18 cellular contexts compared by ENCODE assay signal in genomic region chr11:19987243-19987870, GRCh38.
A peak's percentile ranks its signal among the peaks of the same experiment; 100 is the strongest.
DNase-seq lines count a peak whose midpoint lies in the region; ATAC-seq and TF ChIP-seq lines count a peak whose summit lies in the region.
"Had no signal": no experiment of that assay in that cellular context is flagged by ENCODE, and none has a peak within 500 bp of the region (broad histone marks: within the 10 kb centered on the region; RNA-seq: fewer than 3 reads in every experiment).

No MANE protein-coding gene starts in this region.

- CTCF ChIA-PET in SK-N-SH (lab: Yijun Ruan, JAX): interaction anchor here (1.0 kb wide), 1 partner anchor 141 kb away, joined by 3 read pairs; no protein-coding TSS in a partner anchor

- no peak for TF ChIP-seq EP300 in SK-N-SH (IDR thresholded peaks at IDR 0.05; ENCODE audit: borderline replicate concordance in 1 of 2, low read depth in 1 of 2, low read length in 1 of 2)

- H3K27ac ChIP-seq in SK-N-SH (ENCODE audit: low read depth in 2 of 2, low read length in 1 of 2) (peak overlapping the region; percentile 71 to 76), cardiac muscle cell (peak overlapping the region; percentile 86), muscle layer of duodenum (ENCODE audit: low read length) (peak overlapping the region; percentile 77), aorta (ENCODE audit: low read depth in 1 of 2, low read length in 2 of 2) (peak overlapping the region; percentile 22 to 58)
- H3K27ac ChIP-seq: 22Rv1, tibial nerve had no signal

- intact Hi-C loops in aorta (cut with DNase I): loop anchor here in 1 of 2 donors (5.0 kb wide), 1 partner anchor 40 kb away; no protein-coding TSS in a partner anchor

- peaks cover 77% of the 10 kb centered on the region for H3K79me2 ChIP-seq in SK-N-SH (ENCODE audit: insufficient read depth)

- WGBS in SK-N-SH (ENCODE audit: low lambda C conversion rate): 86% methylated on average over 4 of the region's 4 CpGs
- WGBS in aorta, 2 donors: 37 to 40% methylated on average over 4 of the region's 4 CpGs

- no peak for TF ChIP-seq RAD21 in SK-N-SH (IDR thresholded peaks at IDR 0.05; ENCODE audit: low read length)

- H3K9me2 ChIP-seq in SK-N-SH: no peaks in the 10 kb centered on the region

- ATAC-seq in SK-N-SH treated with all-trans-retinoic acid at 6 μM for 48 hours (no peak), aorta (ENCODE audit: low FRiP score) (no peak), HG02973 (IDR thresholded peaks at IDR 0.05; ENCODE audit: unreplicated experiment) (no peak), HG03175 (IDR thresholded peaks at IDR 0.05; ENCODE audit: unreplicated experiment) (no peak)

- peaks cover 64 to 73% of the 10 kb centered on the region in 2 experiments for H3K36me3 ChIP-seq in SK-N-SH (replicated peaks in 1 of 2; ENCODE audit: control insufficient read depth in 1 of 2, insufficient read depth in 2 of 2, low read length in 1 of 2)
- no peaks in the 10 kb centered on the region for H3K36me3 ChIP-seq in cardiac muscle cell
- H3K36me3 ChIP-seq in muscle layer of duodenum (ENCODE audit: control insufficient read depth in 1 of 2, insufficient read depth in 2 of 2, low read length in 2 of 2): peaks cover 0 to 3% of the 10 kb centered on the region in 2 donors
- H3K36me3 ChIP-seq in aorta (ENCODE audit: control insufficient read depth in 1 of 2, insufficient read depth in 2 of 2, low read length in 1 of 2): no peaks in the 10 kb centered on the region

- H3K27me3 ChIP-seq in SK-N-SH (ENCODE audit: insufficient read depth): no peaks in the 10 kb centered on the region
- H3K27me3 ChIP-seq in cardiac muscle cell: no peaks in the 10 kb centered on the region
- no peaks in the 10 kb centered on the region for H3K27me3 ChIP-seq in muscle layer of duodenum (ENCODE audit: low read depth, low read length)
- no peaks in the 10 kb centered on the region for H3K27me3 ChIP-seq in aorta (ENCODE audit: control insufficient read depth in 1 of 2, insufficient read depth in 2 of 2, low read length in 1 of 2)
- H3K27me3 ChIP-seq: MG63, tibial nerve had no signal

- peaks cover 21% of the 10 kb centered on the region for H3F3A ChIP-seq in SK-N-SH (replicated peaks; ENCODE audit: insufficient read depth)

- no peak overlapping the region for H2AFZ ChIP-seq in SK-N-SH (ENCODE audit: low read depth)

- no peak for TF ChIP-seq CTCF in SK-N-SH (IDR thresholded peaks at IDR 0.05)
- TF ChIP-seq CTCF in cardiac muscle cell (IDR thresholded peaks at IDR 0.05; ENCODE audit: low read depth, low read length): no peak

- H3K4me1 ChIP-seq in SK-N-SH (ENCODE audit: control insufficient read depth in 1 of 2, insufficient read depth in 2 of 2, low read depth in 1 of 2, low read length in 1 of 2) (peaks cover 9 to 19% of the 10 kb centered on the region in 2 experiments), cardiac muscle cell (ENCODE audit: low read depth) (peaks cover 36% of the 10 kb centered on the region), muscle layer of duodenum (ENCODE audit: control insufficient read depth in 1 of 2, insufficient read depth in 2 of 2, low read length in 2 of 2) (peaks cover 9 to 11% of the 10 kb centered on the region in 2 donors), aorta (ENCODE audit: control insufficient read depth in 1 of 2, insufficient read depth in 2 of 2, low read length in 2 of 2) (peaks cover 3 to 8% of the 10 kb centered on the region in 2 donors)
- H3K4me1 ChIP-seq: tibial nerve had no signal

- DNase-seq in SK-N-SH (no peak), cardiac muscle cell (ENCODE audit: low read depth in 1 of 2, low spot score in 1 of 2) (peak in 1 of 2 donors; percentile 68), aorta (no peak), medulla oblongata (ENCODE audit: extremely low spot score) (no peak)
- DNase-seq: activated CD4-positive, alpha-beta T cell treated with anti-CD3 and anti-CD28 coated beads for 4 hours; activated naive CD8-positive, alpha-beta T cell treated with anti-CD3 and anti-CD28 coated beads, Interleukin-2, amount 10 ng/mL, durations not matched to agents 7 days and 5 days; activated T-cell treated with anti-CD3 and anti-CD28 coated beads for 4 hours; CD4-positive, alpha-beta T cell; MG63; NCI-H2029 treated with DMSO at 0.1 percent for 48 hours; NCI-H748 treated with DMSO at 0.1 percent for 48 hours; posterior cingulate gyrus had no signal

- no peak overlapping the region for H3K9ac ChIP-seq in SK-N-SH

- H4K20me1 ChIP-seq in SK-N-SH (ENCODE audit: insufficient read depth): peaks cover 30% of the 10 kb centered on the region

- POLR2A ChIA-PET in SK-N-SH (lab: Yijun Ruan, JAX): no interaction called here

- 0 out of 2 replicates have a peak overlapping the region, but pooled peaks have one; percentile 21 for H3K4me2 ChIP-seq in SK-N-SH

- H3K4me3 ChIP-seq in SK-N-SH (ENCODE audit: low read depth in 2 of 2, low read length in 1 of 2): no peak overlapping the region
- H3K4me3 ChIP-seq in cardiac muscle cell: no peak overlapping the region
- no peak overlapping the region for H3K4me3 ChIP-seq in muscle layer of duodenum (ENCODE audit: low read depth in 1 of 2, low read length in 2 of 2)
- H3K4me3 ChIP-seq in aorta (ENCODE audit: low read length in 2 of 2): no peak overlapping the region
- H3K4me3 ChIP-seq: MG63, tibial nerve had no signal

- H3K9me3 ChIP-seq in SK-N-SH (no peaks in the 10 kb centered on the region), cardiac muscle cell (ENCODE audit: low read depth) (no peaks in the 10 kb centered on the region), muscle layer of duodenum (ENCODE audit: control insufficient read depth in 1 of 2, low read length in 2 of 2) (no peaks in the 10 kb centered on the region), aorta (ENCODE audit: control insufficient read depth, low read length) (no peaks in the 10 kb centered on the region)
- H3K9me3 ChIP-seq: MG63, tibial nerve had no signal

TF ChIP-seq in SK-N-SH, 30 proteins besides CTCF, POLR2A, EP300 and RAD21 (continues in another document):
- no peak for TF ChIP-seq ZBTB33 (IDR thresholded peaks at IDR 0.05; ENCODE audit: borderline replicate concordance, low read depth)
- TF ChIP-seq TCF12 (IDR thresholded peaks at IDR 0.05): no peak
- no peak for TF ChIP-seq JUND (IDR thresholded peaks at IDR 0.05)
- no peak for TF ChIP-seq MAX (IDR thresholded peaks at IDR 0.05; ENCODE audit: low read depth)
- no peak for TF ChIP-seq ELF1 (IDR thresholded peaks at IDR 0.05)
- no peak for TF ChIP-seq CHD2 (IDR thresholded peaks at IDR 0.05; ENCODE audit: low read length, partially characterized antibody)
- TF ChIP-seq GABPA (IDR thresholded peaks at IDR 0.05; ENCODE audit: low read depth): no peak
- TF ChIP-seq EZH2phosphoT487 (IDR thresholded peaks at IDR 0.05; ENCODE audit: borderline replicate concordance, low read depth): no peak
- no peak for TF ChIP-seq POLR2AphosphoS5 (IDR thresholded peaks at IDR 0.05; ENCODE audit: low read depth, low read length)

TF ChIP-seq in SK-N-SH treated with all-trans-retinoic acid at 6 μM for 48 hours, 23 proteins besides CTCF, POLR2A, EP300 and RAD21 (continues in another document):
- no peak for TF ChIP-seq OSR1 (CRISPR knock-in tag; IDR thresholded peaks at IDR 0.05)
- TF ChIP-seq TOX (CRISPR knock-in tag; IDR thresholded peaks at IDR 0.05; ENCODE audit: borderline replicate concordance): no peak
- no peak for TF ChIP-seq ZFP30 (CRISPR knock-in tag; IDR thresholded peaks at IDR 0.05)
- TF ChIP-seq ARNTL (CRISPR knock-in tag; IDR thresholded peaks at IDR 0.05; ENCODE audit: borderline replicate concordance, low read depth): no peak
- TF ChIP-seq POU6F1 (CRISPR knock-in tag; IDR thresholded peaks at IDR 0.05; ENCODE audit: borderline replicate concordance, low read depth): no peak
- no peak for TF ChIP-seq ZNF70 (CRISPR knock-in tag; IDR thresholded peaks at IDR 0.05)
- TF ChIP-seq TCF4 (CRISPR knock-in tag; IDR thresholded peaks at IDR 0.05; ENCODE audit: borderline replicate concordance): no peak
- no peak for TF ChIP-seq CREB5 (CRISPR knock-in tag; IDR thresholded peaks at IDR 0.05; ENCODE audit: low read depth)
- no peak for TF ChIP-seq PATZ1 (CRISPR knock-in tag; IDR thresholded peaks at IDR 0.05; ENCODE audit: borderline replicate concordance)
- TF ChIP-seq ESRRG (CRISPR knock-in tag; IDR thresholded peaks at IDR 0.05): no peak
